Comparison of ENCODE assay signal across 10 cellular contexts in the genomic region with DNA sequence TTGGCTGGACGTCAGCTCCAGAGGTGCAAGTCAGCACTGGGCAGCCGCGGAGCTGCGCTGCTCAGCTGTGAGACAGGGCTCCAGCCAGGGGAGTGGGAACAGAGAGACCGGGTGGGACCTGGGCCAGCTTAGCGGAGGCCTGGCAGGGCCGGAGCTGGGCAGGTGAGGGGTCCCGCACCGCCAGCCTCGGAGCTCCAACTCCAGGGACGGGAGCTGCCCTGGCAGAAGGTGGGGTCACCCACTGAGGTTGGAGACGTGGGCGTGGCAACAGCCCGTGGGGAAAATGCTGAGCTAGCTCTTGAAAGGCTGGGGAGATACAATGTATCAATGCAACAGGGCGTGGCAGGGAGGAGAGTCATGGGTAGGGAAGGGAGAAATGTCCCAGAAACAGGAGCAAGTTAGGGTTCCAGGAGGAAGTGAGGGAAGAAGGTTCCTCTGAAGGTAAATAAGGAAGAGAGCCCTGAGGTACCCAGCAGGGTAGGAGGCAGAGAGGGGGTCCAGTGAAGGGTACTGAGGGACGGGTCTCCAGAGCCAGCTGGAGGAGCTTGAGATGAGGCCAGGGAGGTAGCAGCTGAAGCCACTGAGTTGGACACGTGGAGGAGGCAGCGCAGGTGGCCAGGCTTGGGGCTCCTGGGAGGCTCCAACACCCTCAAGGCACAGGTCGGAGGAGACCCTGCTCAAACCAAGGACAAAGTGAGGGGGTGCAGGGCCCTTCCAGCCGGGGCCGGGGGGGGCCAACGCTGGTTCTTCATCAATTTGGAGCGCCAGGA. TPM values are rescaled to one million over a fixed set of nuclear protein-coding genes. Genes with fewer than 3 reads are reported as not detected.
DNase-seq lines count a peak whose midpoint lies in the region; ATAC-seq and TF ChIP-seq lines count a peak whose summit lies in the region.
"Had no signal": no experiment of that assay in that cellular context is flagged by ENCODE, and none has a peak within 500 bp of the region (broad histone marks: within the 10 kb centered on the region; RNA-seq: fewer than 3 reads in every experiment).

No MANE protein-coding gene starts in this region.

- no peak overlapping the region for H2BK20ac ChIP-seq in H9 (ENCODE audit: low read depth, low read length, poor library complexity, severe bottlenecking)

- H4K91ac ChIP-seq in H9 (ENCODE audit: insufficient read length, low read depth, low read length) = no peak overlapping the region

- H3K4me2 ChIP-seq in BLaER1 = peak overlapping the region; percentile 100
- no peak overlapping the region for H3K4me2 ChIP-seq in H9 (ENCODE audit: insufficient read depth, insufficient read length, low read length)

- H3K18ac ChIP-seq in H9 (ENCODE audit: insufficient read length, low read depth, low read length) = no peak overlapping the region

- no peak overlapping the region for H4K5ac ChIP-seq in H9 (ENCODE audit: insufficient read length, low read depth, low read length)

- H3K27me3 Mint-ChIP-seq in H9 (ENCODE audit: low read depth) (peaks cover 72% of the 10 kb centered on the region), nephron (ENCODE audit: low read depth) (peaks cover 65% of the 10 kb centered on the region)

- H2AK5ac ChIP-seq in H9 (ENCODE audit: insufficient read length, low read length) = no peak overlapping the region

- DNase-seq in H9 (no peak), body of pancreas (peak in 3 of 4 donors; percentile 4 to 14 (median 10)), NCI-H187 (lab: John Stamatoyannopoulos, UW) (no peak), NCI-H446 (lab: John Stamatoyannopoulos, UW) (no peak), DMS53 (lab: John Stamatoyannopoulos, UW) (no peak)
- DNase-seq: EL, MV-4-11 had no signal

- no peak overlapping the region for H4K8ac ChIP-seq in H9 (replicated peaks; ENCODE audit: insufficient read length, low read depth, low read length)

- peaks cover 72% of the 10 kb centered on the region for H3K27me3 ChIP-seq in BLaER1
- H3K27me3 ChIP-seq in H9 (ENCODE audit: insufficient read depth, low read length) = peaks cover 19% of the 10 kb centered on the region; the same call in 1 of the 2 replicates
- peaks cover 0 to 8% of the 10 kb centered on the region in 2 donors for H3K27me3 ChIP-seq in body of pancreas

- H3K36me3 Mint-ChIP-seq in H9 (ENCODE audit: insufficient read depth in 1 of 3, low read depth in 3 of 3) (no peaks in the 10 kb centered on the region; a peak in 1 of 7 replicates), nephron (ENCODE audit: low read depth) (no peaks in the 10 kb centered on the region)

- H3K4me1 ChIP-seq in BLaER1 = peaks cover 95% of the 10 kb centered on the region
- H3K4me1 ChIP-seq in H9 (ENCODE audit: insufficient read depth, low read length) = no peaks in the 10 kb centered on the region
- peaks cover 49% of the 10 kb centered on the region for H3K4me1 ChIP-seq in body of pancreas

- H3K27ac ChIP-seq in BLaER1 (no peak overlapping the region), H9 (ENCODE audit: insufficient read length, low read depth, low read length) (no peak overlapping the region), body of pancreas (no peak overlapping the region)

- H3K9ac ChIP-seq in BLaER1 = 0 out of 2 replicates have a peak overlapping the region, but pooled peaks have one; percentile 80
- no peak overlapping the region for H3K9ac ChIP-seq in H9 (ENCODE audit: extremely low read depth, insufficient read length, low read length)

- H3K9me3 ChIP-seq in BLaER1 = no peaks in the 10 kb centered on the region
- H3K9me3 ChIP-seq in H9 (ENCODE audit: control insufficient read depth, low read depth, low read length) = no peaks in the 10 kb centered on the region
- no peaks in the 10 kb centered on the region for H3K9me3 ChIP-seq in body of pancreas

- intact Hi-C loops in body of pancreas (cut with DNase I) = no loop called here

- no peak overlapping the region for H3K56ac ChIP-seq in H9 (ENCODE audit: insufficient read length, low read depth, low read length)

- peak overlapping the region; percentile 34 to 73 for H3K4me3 Mint-ChIP-seq in H9
- peak overlapping the region; percentile 78 to 83 (median 81) for H3K4me3 Mint-ChIP-seq in nephron

- no peak for TF ChIP-seq POLR2A in body of pancreas (IDR thresholded peaks at IDR 0.05)

- peaks cover 31 to 34% of the 10 kb centered on the region in 2 experiments for H3K4me1 Mint-ChIP-seq in H9
- H3K4me1 Mint-ChIP-seq in nephron = peaks cover 20% of the 10 kb centered on the region

- H3K27ac Mint-ChIP-seq in H9 = no peak overlapping the region; a peak in 1 of 7 replicates
- H3K27ac Mint-ChIP-seq in nephron = peak overlapping the region in 1 of 3 experiments; percentile 5

- H3K79me2 ChIP-seq in H9 (ENCODE audit: insufficient read depth, low read length) = no peaks in the 10 kb centered on the region

- no peaks in the 10 kb centered on the region for H3K79me1 ChIP-seq in H9 (ENCODE audit: insufficient read depth, low read depth, low read length, poor library complexity, severe bottlenecking)

- H2BK12ac ChIP-seq in H9 (ENCODE audit: insufficient read length, low read depth, low read length) = no peak overlapping the region

- H3K4me3 ChIP-seq in BLaER1 (peak overlapping the region; percentile 83), body of pancreas (no peak overlapping the region)

- no peak overlapping the region for H3T11ph ChIP-seq in H9 (ENCODE audit: low read length)

- H3K14ac ChIP-seq in H9 (ENCODE audit: insufficient read depth, low read length) = no peak overlapping the region

- H3K23me2 ChIP-seq in H9 (ENCODE audit: insufficient read length, low read depth, low read length, poor library complexity, severe bottlenecking) = peaks cover 13% of the 10 kb centered on the region

- H3K36me3 ChIP-seq in BLaER1 (peaks cover 19% of the 10 kb centered on the region), body of pancreas (replicated peaks in 1 of 2; ENCODE audit: insufficient read depth in 1 of 2, low read depth in 2 of 2) (no peaks in the 10 kb centered on the region)

- no peak overlapping the region for H3K4ac ChIP-seq in H9 (ENCODE audit: low read depth, low read length)

- ATAC-seq in body of pancreas = no peak
- no peak for ATAC-seq in GM18502 (IDR thresholded peaks at IDR 0.05; ENCODE audit: poor library complexity, unreplicated experiment)

- no peak overlapping the region for H2AFZ ChIP-seq in H9 (ENCODE audit: low read length)

- no peak overlapping the region for H2BK15ac ChIP-seq in H9 (ENCODE audit: low read depth, low read length)

- H4K20me1 ChIP-seq in BLaER1 = peaks cover 38% of the 10 kb centered on the region
- no peaks in the 10 kb centered on the region for H4K20me1 ChIP-seq in H9 (ENCODE audit: control insufficient read depth, insufficient read depth, insufficient read length)

- no peak for TF ChIP-seq CTCF in H9 (conservative IDR thresholded peaks at IDR 0.05)
- no peak for TF ChIP-seq CTCF in body of pancreas (IDR thresholded peaks at IDR 0.05)
- TF ChIP-seq CTCF in nephron (IDR thresholded peaks at IDR 0.05; ENCODE audit: unreplicated experiment in 3 of 3) = no peak

- no CpG with 5 or more reads among the region's 23 CpGs for WGBS in H9 (ENCODE audit: extremely low coverage, insufficient read length, low lambda C conversion rate)
- WGBS in body of pancreas, 2 donors = 69 to 78% methylated on average over 20 to 23 of the region's 23 CpGs

- H3K9me3 Mint-ChIP-seq in H9 (no peaks in the 10 kb centered on the region), nephron (no peaks in the 10 kb centered on the region)

- no peak overlapping the region for H3K23ac ChIP-seq in H9 (ENCODE audit: insufficient read length, low read depth, low read length)

- no peak overlapping the region for H2BK120ac ChIP-seq in H9 (ENCODE audit: low read depth, low read length, poor library complexity, severe bottlenecking)

- no peak overlapping the region for H2BK5ac ChIP-seq in H9 (ENCODE audit: insufficient read length, low read length)

RNA-seq across cellular contexts. Expression of a gene that starts 0.7 kb away (rescaled TPM):
- total RNA-seq in H9 (2021) (7.3 and 7.7 TPM in 2 replicates), body of pancreas (10 to 100 TPM in 1 of 2 donors, 1 to 10 TPM in 1; 4.2 to 12.2 TPM)

Comparison
In these comparisons a context has a peak if more than half of its experiments do, and no peak if none do; other contexts are left out.
1. DNase-seq: peak in body of pancreas (3 of 4); none in H9 (single experiment), NCI-H187 (0 of 2), NCI-H446 (0 of 2) and DMS53 (single experiment).